Comparison of ENCODE assay signal across 22 cellular contexts in genomic region chr22:48357196-48357595, GRCh38.
DNase-seq lines count a peak whose midpoint lies in the region; ATAC-seq and TF ChIP-seq lines count a peak whose summit lies in the region.
"Had no signal": no experiment of that assay in that cellular context is flagged by ENCODE, and none has a peak within 500 bp of the region (broad histone marks: within the 10 kb centered on the region; RNA-seq: fewer than 3 reads in every experiment).

No MANE protein-coding gene starts in this region.

- H3K27me3 Mint-ChIP-seq in GM23338 (ENCODE audit: insufficient read depth, low read depth, poor library complexity) (peaks cover 3% of the 10 kb centered on the region), WTC11 (ENCODE audit: low read depth) (peaks cover 5% of the 10 kb centered on the region)

- H3K36me3 Mint-ChIP-seq in GM23338 (ENCODE audit: low read depth) (no peaks in the 10 kb centered on the region; the same call in 2 of the 3 replicates), WTC11 (no peaks in the 10 kb centered on the region)
- H3K36me3 Mint-ChIP-seq: CD14-positive monocyte, IgD-negative memory B cell, T-cell had no signal

- H3K4me3 ChIP-seq in GM23338 (no peak overlapping the region), sigmoid colon (no peak overlapping the region)

- H4K20me1 ChIP-seq in GM23338 (replicated peaks; ENCODE audit: insufficient read depth) = no peaks in the 10 kb centered on the region

- intact Hi-C loops in sigmoid colon (cut with DNase I) = no loop called here

- peak; percentile 91 for ATAC-seq in GM23338
- peak; percentile 95 for ATAC-seq in WTC11
- no peak for ATAC-seq in GM19023 (IDR thresholded peaks at IDR 0.05; ENCODE audit: unreplicated experiment)
- no peak for ATAC-seq in GM18870 (IDR thresholded peaks at IDR 0.05; ENCODE audit: unreplicated experiment)
- ATAC-seq: T-cell had no signal

- H3K9me3 Mint-ChIP-seq in GM23338 (no peaks in the 10 kb centered on the region), WTC11 (no peaks in the 10 kb centered on the region)
- H3K9me3 Mint-ChIP-seq: IgD-negative memory B cell, T-cell had no signal

- H3K4me1 ChIP-seq in GM23338 (ENCODE audit: insufficient read depth) = no peaks in the 10 kb centered on the region
- H3K4me1 ChIP-seq in sigmoid colon = no peaks in the 10 kb centered on the region
- H3K4me1 ChIP-seq: BE2C had no signal

- H3K27ac Mint-ChIP-seq in GM23338 (no peak overlapping the region), WTC11 (no peak overlapping the region)
- H3K27ac Mint-ChIP-seq: CD14-positive monocyte, IgD-negative memory B cell, T-cell had no signal

- no peaks in the 10 kb centered on the region for H3K79me2 ChIP-seq in GM23338 (replicated peaks; ENCODE audit: insufficient read depth)

- 65 to 81% methylated on average over 13 of the region's 13 CpGs for WGBS in sigmoid colon, 2 donors

- peak; percentile 52 for DNase-seq in GM23338 (ENCODE audit: low spot score)
- peak; percentile 69 for DNase-seq in WTC11 (ENCODE audit: low spot score)
- DNase-seq in left kidney (ENCODE audit: low read depth, low spot score) = peak; percentile 72
- peak; percentile 37 for DNase-seq in sigmoid colon
- no peak for DNase-seq in A172 (ENCODE audit: low spot score)
- DNase-seq: ACHN, BE2C, Calu3, DMS79 treated with DMSO at 0.1 percent for 48 hours, MM.1S, NCI-H2029, NCI-H2227 treated with DMSO at 0.1 percent for 48 hours, NCI-H526 treated with DMSO at 0.1 percent for 48 hours, RPMI8226, SHP77, T-cell had no signal

- no peaks in the 10 kb centered on the region for H3K36me3 ChIP-seq in GM23338 (ENCODE audit: insufficient read depth)
- H3K36me3 ChIP-seq in sigmoid colon = no peaks in the 10 kb centered on the region
- H3K36me3 ChIP-seq: BE2C had no signal

- H3K27ac ChIP-seq in GM23338 (ENCODE audit: low read depth) (no peak overlapping the region), sigmoid colon (no peak overlapping the region)
- H3K27ac ChIP-seq: HL-60, KMS-11 had no signal

- TF ChIP-seq CTCF in GM23338 (conservative IDR thresholded peaks at IDR 0.05; ENCODE audit: low read depth in 2 of 2) (no peak), WTC11 (IDR thresholded peaks at IDR 0.05) (no peak), sigmoid colon (IDR thresholded peaks at IDR 0.05) (no peak)

- H3K4me3 Mint-ChIP-seq in GM23338 (no peak overlapping the region), WTC11 (no peak overlapping the region)
- H3K4me3 Mint-ChIP-seq: CD14-positive monocyte, IgD-negative memory B cell, T-cell had no signal

- CTCF ChIA-PET in WTC11 (lab: Charles Lee) = interaction anchor here (1.9 kb wide), 1 partner anchor 146 kb away, joined by 4 read pairs; no protein-coding TSS in a partner anchor

- no peaks in the 10 kb centered on the region for H3K27me3 ChIP-seq in GM23338 (ENCODE audit: insufficient read depth)
- peaks cover 0 to 31% (median 11%) of the 10 kb centered on the region in 3 donors for H3K27me3 ChIP-seq in sigmoid colon
- H3K27me3 ChIP-seq: BE2C had no signal

- no peak for TF ChIP-seq EP300 in sigmoid colon (IDR thresholded peaks at IDR 0.05)

- no peaks in the 10 kb centered on the region for H3F3A ChIP-seq in GM23338 (replicated peaks; ENCODE audit: low read depth)

- no peak for TF ChIP-seq POLR2A in sigmoid colon (IDR thresholded peaks at IDR 0.05)

- no peaks in the 10 kb centered on the region for H3K9me3 ChIP-seq in sigmoid colon
- H3K9me3 ChIP-seq: BE2C had no signal

- no peak overlapping the region for H3K4me2 ChIP-seq in GM23338
- H3K4me2 ChIP-seq: KMS-11 had no signal

- H3K9me2 ChIP-seq in GM23338 (ENCODE audit: insufficient read depth) = no peaks in the 10 kb centered on the region

- POLR2A ChIA-PET in WTC11 (lab: Charles Lee) = no interaction called here

- H2AFZ ChIP-seq in GM23338 = no peak overlapping the region

- H3K4me1 Mint-ChIP-seq in GM23338 (peaks cover 21% of the 10 kb centered on the region), WTC11 (peaks cover 24% of the 10 kb centered on the region)
- H3K4me1 Mint-ChIP-seq: CD14-positive monocyte, T-cell had no signal

TF ChIP-seq in GM23338, 12 proteins besides CTCF, POLR2A, EP300 and RAD21 (continues in another document):
- no peak for TF ChIP-seq ZNF331 (CRISPR knock-in tag; IDR thresholded peaks at IDR 0.05; ENCODE audit: low read depth)

TF ChIP-seq in WTC11, 78 proteins besides CTCF, POLR2A, EP300 and RAD21:
- TF ChIP-seq MYBL2 (CRISPR knock-in tag; IDR thresholded peaks at IDR 0.05) (0 out of 2 replicates have a peak, but pooled peaks have one; percentile 31), USF2 (CRISPR knock-in tag; IDR thresholded peaks at IDR 0.05) (peak; percentile 45; the same call in 1 of the 2 replicates), IRF2 (CRISPR knock-in tag; IDR thresholded peaks at IDR 0.05; ENCODE audit: borderline replicate concordance, low read depth) (no peak), KAT7 (CRISPR knock-in tag; IDR thresholded peaks at IDR 0.05; ENCODE audit: borderline replicate concordance) (no peak), E2F5 (CRISPR knock-in tag; IDR thresholded peaks at IDR 0.05) (no peak), ZNF219 (CRISPR knock-in tag; IDR thresholded peaks at IDR 0.05; ENCODE audit: borderline replicate concordance) (no peak), TEAD4 (CRISPR knock-in tag; IDR thresholded peaks at IDR 0.05) (no peak)
TF ChIP-seq in WTC11: peak in this region for 2.

Comparison
In these comparisons a context has a peak if more than half of its experiments do, and no peak if none do; other contexts are left out.
1. ATAC-seq: peak in GM23338 (single experiment) and WTC11 (single experiment); none in GM19023 (single experiment) and GM18870 (single experiment).